28 cellular contexts compared by ENCODE assay signal in the genomic region with DNA sequence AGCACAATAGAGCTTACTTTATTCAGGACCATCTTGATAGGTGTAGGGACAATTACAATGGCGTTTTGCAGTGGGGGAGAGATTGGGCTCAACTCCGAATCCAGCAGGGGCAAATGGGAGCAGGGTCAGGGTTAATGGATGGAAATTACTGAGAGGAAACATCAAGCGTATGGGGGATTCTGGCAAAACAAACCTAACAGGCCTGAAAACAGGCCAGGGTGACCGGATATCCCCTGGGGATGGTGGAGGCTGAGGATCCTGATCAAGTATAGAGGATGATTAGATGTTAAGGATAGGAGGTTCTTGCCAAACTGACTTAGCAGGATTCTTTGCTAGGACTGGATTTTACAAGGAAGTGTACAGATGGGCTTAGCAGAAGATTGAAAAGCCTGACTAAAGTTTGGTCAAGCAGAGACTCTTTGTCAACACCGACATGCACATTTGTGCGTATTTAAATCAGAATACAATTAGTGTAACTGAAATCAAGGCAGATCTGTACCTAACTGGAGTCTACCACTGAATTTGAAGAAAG. TPM values are rescaled to one million over a fixed set of nuclear protein-coding genes. Genes with fewer than 3 reads are reported as not detected.
"Had no signal": no experiment of that assay in that cellular context is flagged by ENCODE, and none has a peak within 500 bp of the region (broad histone marks: within the 10 kb centered on the region; RNA-seq: fewer than 3 reads in every experiment).

No MANE protein-coding gene starts in this region.

- H3K9me3 Mint-ChIP-seq: activated T-cell treated with anti-CD3 and anti-CD28 coated beads, Interleukin-2, amount 50 U/mL, for 4 hours; central memory CD8-positive, alpha-beta T cell had no signal

- DNase-seq: activated CD4-positive, alpha-beta memory T cell treated with anti-CD3 and anti-CD28 coated beads for 36 hours; activated CD4-positive, alpha-beta T cell treated with anti-CD3 and anti-CD28 coated beads, Interleukin-2, amount 10 ng/mL, durations not matched to agents 7 days and 5 days; activated CD4-positive, CD25-positive, alpha-beta regulatory T cell; activated CD8-positive, alpha-beta memory T cell treated with anti-CD3 and anti-CD28 coated beads for 24 hours; activated effector memory CD4-positive, alpha-beta T cell treated with anti-CD3 and anti-CD28 coated beads, Interleukin-2, amount 50 U/mL, for 16 hours; activated naive CD4-positive, alpha-beta T cell treated with Interleukin-2 at 50 U/mL for 16 hours; activated naive CD8-positive, alpha-beta T cell treated with anti-CD3 and anti-CD28 coated beads, Interleukin-2, amount 50 U/mL, for 24 hours; activated T-cell treated with anti-CD3 and anti-CD28 coated beads, Interleukin-2, amount 50 U/mL, for 4 hours; amygdala; MG63; MV-4-11; NCI-H1092 treated with DMSO at 0.1 percent for 48 hours; NCI-H1436 treated with DMSO at 0.1 percent for 48 hours; NCI-H187; NCI-H446; NCI-H524; NCI-H82; OCI-M1; Peyer's patch; Right ventricle myocardium superior had no signal

- H3K27ac Mint-ChIP-seq: activated CD4-positive, alpha-beta memory T cell treated with anti-CD3 and anti-CD28 coated beads for 36 hours; activated CD4-positive, alpha-beta T cell treated with anti-CD3 and anti-CD28 coated beads, Interleukin-2, amount 10 ng/mL, durations not matched to agents 7 days and 5 days; activated naive CD4-positive, alpha-beta T cell treated with anti-CD3 and anti-CD28 coated beads, Interleukin-2, amount 50 U/mL, for 72 hours; activated naive CD8-positive, alpha-beta T cell treated with anti-CD3 and anti-CD28 coated beads, Interleukin-2, amount 50 U/mL, for 24 hours; T-helper 1 cell treated with Interleukin-12 subunit alpha and Interleukin-12 subunit beta and Interleukin-4 antibody, amounts not matched to agents 30 μg/mL and 1 μg/mL, for 36 hours had no signal

- H3K4me1 Mint-ChIP-seq: activated CD4-positive, alpha-beta T cell treated with anti-CD3 and anti-CD28 coated beads, Interleukin-2, amount 10 ng/mL, durations not matched to agents 7 days and 5 days; activated naive CD8-positive, alpha-beta T cell treated with anti-CD3 and anti-CD28 coated beads, Interleukin-2, amount 50 U/mL, for 24 hours; central memory CD8-positive, alpha-beta T cell had no signal

- H3K27ac ChIP-seq: Peyer's patch, RWPE1, VCaP had no signal

- H3K36me3 ChIP-seq: MG63, Peyer's patch had no signal

- H3K9ac ChIP-seq: KMS-11 had no signal

- H3K9me3 ChIP-seq: MG63 had no signal

- ATAC-seq: activated naive CD4-positive, alpha-beta T cell treated with anti-CD3 and anti-CD28 coated beads, Interleukin-2, amount 50 U/mL, for 72 hours; activated naive CD8-positive, alpha-beta T cell treated with anti-CD3 and anti-CD28 coated beads, Interleukin-2, amount 50 U/mL, for 24 hours; activated T-cell treated with anti-CD3 and anti-CD28 coated beads, Interleukin-2, amount 50 U/mL, for 4 hours had no signal

- H3K4me3 ChIP-seq: MG63, Peyer's patch had no signal

- H3K4me3 Mint-ChIP-seq: activated CD4-positive, alpha-beta memory T cell treated with anti-CD3 and anti-CD28 coated beads for 36 hours; activated CD4-positive, alpha-beta T cell treated with anti-CD3 and anti-CD28 coated beads, Interleukin-2, amount 10 ng/mL, durations not matched to agents 7 days and 5 days; activated naive CD8-positive, alpha-beta T cell treated with anti-CD3 and anti-CD28 coated beads, Interleukin-2, amount 50 U/mL, for 24 hours; activated T-cell treated with anti-CD3 and anti-CD28 coated beads, Interleukin-2, amount 50 U/mL, for 4 hours; brain; central memory CD8-positive, alpha-beta T cell; T-helper 1 cell treated with Interleukin-12 subunit alpha and Interleukin-12 subunit beta and Interleukin-4 antibody, amounts not matched to agents 30 μg/mL and 1 μg/mL, for 36 hours had no signal

- H3K36me3 Mint-ChIP-seq: activated CD4-positive, alpha-beta memory T cell treated with anti-CD3 and anti-CD28 coated beads for 36 hours; brain had no signal

- H3K27me3 ChIP-seq: Peyer's patch had no signal

- H3K4me1 ChIP-seq: Peyer's patch had no signal

RNA-seq across cellular contexts. Expression of a gene that starts 54.5 kb away (rescaled TPM):
- total RNA-seq: activated CD4-positive, alpha-beta memory T cell treated with anti-CD3 and anti-CD28 coated beads for 36 hours; activated CD4-positive, alpha-beta T cell treated with anti-CD3 and anti-CD28 coated beads, Interleukin-2, amount 10 ng/mL, durations not matched to agents 7 days and 5 days; activated naive CD4-positive, alpha-beta T cell treated with anti-CD3 and anti-CD28 coated beads, Interleukin-2, amount 50 U/mL, for 72 hours; activated T-cell treated with anti-CD3 and anti-CD28 coated beads, Interleukin-2, amount 50 U/mL, for 4 hours; astrocyte; Peyer's patch; Right ventricle myocardium superior had no signal
